ENCODE assay signal across 8 cellular contexts in the genomic region with DNA sequence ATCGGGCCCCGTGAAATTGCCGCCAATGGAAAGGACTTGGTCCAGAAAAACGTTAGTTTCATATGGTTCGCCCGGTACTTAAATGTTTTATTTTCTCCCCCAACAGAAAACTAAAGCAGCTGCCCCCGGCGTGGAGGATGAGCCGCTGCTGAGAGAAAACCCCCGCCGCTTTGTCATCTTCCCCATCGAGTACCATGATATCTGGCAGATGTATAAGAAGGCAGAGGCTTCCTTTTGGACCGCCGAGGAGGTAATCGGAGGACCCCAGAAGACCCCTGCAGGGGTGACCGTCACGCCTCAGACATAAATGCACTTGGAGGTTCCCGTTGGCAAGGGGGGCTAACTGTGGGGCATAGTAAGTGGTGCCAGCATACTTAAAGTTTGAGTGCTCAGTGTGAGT. TPM values are rescaled to one million over a fixed set of nuclear protein-coding genes. Genes with fewer than 3 reads are reported as not detected.
DNase-seq lines count a peak whose midpoint lies in the region; ATAC-seq and TF ChIP-seq lines count a peak whose summit lies in the region.

No MANE protein-coding gene starts in this region.

- peak overlapping the region; percentile 82 for H3K4me3 ChIP-seq in WI38 (ENCODE audit: low read depth, low read length)

- H3K9me3 Mint-ChIP-seq in activated CD8-positive, alpha-beta memory T cell treated with anti-CD3 and anti-CD28 coated beads, Interleukin-2, amount 10 ng/mL, durations not matched to agents 7 days and 5 days (ENCODE audit: low read depth): no peaks in the 10 kb centered on the region
- no peaks in the 10 kb centered on the region for H3K9me3 Mint-ChIP-seq in stimulated activated naive CD8-positive, alpha-beta T cell treated with anti-CD3 and anti-CD28 coated beads, Interleukin-15, amount 100 ng/mL, for 72 hours

- DNase-seq in activated CD8-positive, alpha-beta memory T cell treated with anti-CD3 and anti-CD28 coated beads, Interleukin-2, amount 10 ng/mL, durations not matched to agents 7 days and 5 days: no peak
- no peak for DNase-seq in activated CD8-positive, alpha-beta memory T cell treated with anti-CD3 and anti-CD28 coated beads for 24 hours
- DNase-seq in foreskin keratinocyte (no peak), AML-193 (lab: John Stamatoyannopoulos, UW) (no peak)
- DNase-seq in stimulated activated naive CD8-positive, alpha-beta T cell treated with anti-CD3 and anti-CD28 coated beads, Interleukin-15, amount 100 ng/mL, for 72 hours: no peak

- peaks cover 67% of the 10 kb centered on the region for H3K36me3 Mint-ChIP-seq in activated CD8-positive, alpha-beta memory T cell treated with anti-CD3 and anti-CD28 coated beads, Interleukin-2, amount 10 ng/mL, durations not matched to agents 7 days and 5 days

- TF ChIP-seq CTCF in WI38 (IDR thresholded peaks at IDR 0.05; ENCODE audit: low read depth, low read length): no peak
- no peak for TF ChIP-seq CTCF in foreskin keratinocyte (conservative IDR thresholded peaks at IDR 0.05)

- H3K27me3 Mint-ChIP-seq in activated CD8-positive, alpha-beta memory T cell treated with anti-CD3 and anti-CD28 coated beads, Interleukin-2, amount 10 ng/mL, durations not matched to agents 7 days and 5 days: no peaks in the 10 kb centered on the region
- no peaks in the 10 kb centered on the region for H3K27me3 Mint-ChIP-seq in stimulated activated naive CD8-positive, alpha-beta T cell treated with anti-CD3 and anti-CD28 coated beads, Interleukin-15, amount 100 ng/mL, for 72 hours

- H3K27ac ChIP-seq in foreskin keratinocyte: peak overlapping the region; percentile 91

- peak overlapping the region; percentile 97 for H3K27ac Mint-ChIP-seq in activated CD8-positive, alpha-beta memory T cell treated with anti-CD3 and anti-CD28 coated beads, Interleukin-2, amount 10 ng/mL, durations not matched to agents 7 days and 5 days
- peak overlapping the region; percentile 92 to 96 for H3K27ac Mint-ChIP-seq in stimulated activated naive CD8-positive, alpha-beta T cell treated with anti-CD3 and anti-CD28 coated beads, Interleukin-15, amount 100 ng/mL, for 72 hours

- H3K4me1 ChIP-seq in foreskin keratinocyte: peaks cover 8% of the 10 kb centered on the region

- peaks cover 54% of the 10 kb centered on the region for H3K4me1 Mint-ChIP-seq in activated CD8-positive, alpha-beta memory T cell treated with anti-CD3 and anti-CD28 coated beads, Interleukin-2, amount 10 ng/mL, durations not matched to agents 7 days and 5 days
- peaks cover 72% of the 10 kb centered on the region for H3K4me1 Mint-ChIP-seq in stimulated activated naive CD8-positive, alpha-beta T cell treated with anti-CD3 and anti-CD28 coated beads, Interleukin-15, amount 100 ng/mL, for 72 hours

- H3K4me3 Mint-ChIP-seq in activated CD8-positive, alpha-beta memory T cell treated with anti-CD3 and anti-CD28 coated beads, Interleukin-2, amount 10 ng/mL, durations not matched to agents 7 days and 5 days: peak overlapping the region; percentile 97
- peak overlapping the region; percentile 93 to 96 for H3K4me3 Mint-ChIP-seq in stimulated activated naive CD8-positive, alpha-beta T cell treated with anti-CD3 and anti-CD28 coated beads, Interleukin-15, amount 100 ng/mL, for 72 hours

- CTCF ChIA-PET in activated CD8-positive, alpha-beta memory T cell treated with anti-CD3 and anti-CD28 coated beads, Interleukin-2, amount 10 ng/mL, durations not matched to agents 7 days and 5 days (lab: Charles Lee): interaction anchor here (0.7 to 7.9 kb wide), 9 partner anchors 34 to 324 kb away, joined by 3 to 86 read pairs (median 21); a partner anchor contains a TSS

- H3K27me3 ChIP-seq in foreskin keratinocyte: no peaks in the 10 kb centered on the region

- ATAC-seq in activated CD8-positive, alpha-beta memory T cell treated with anti-CD3 and anti-CD28 coated beads, Interleukin-2, amount 10 ng/mL, durations not matched to agents 7 days and 5 days: no peak
- ATAC-seq in foreskin keratinocyte (no peak), GM18858 (IDR thresholded peaks at IDR 0.05; ENCODE audit: unreplicated experiment) (no peak), GM18520 (IDR thresholded peaks at IDR 0.05; ENCODE audit: unreplicated experiment) (no peak)
- no peak for ATAC-seq in stimulated activated naive CD8-positive, alpha-beta T cell treated with anti-CD3 and anti-CD28 coated beads, Interleukin-15, amount 100 ng/mL, for 72 hours

RNA-seq across cellular contexts. Expression of a gene that starts 0.7 kb away (rescaled TPM):
- total RNA-seq in activated CD8-positive, alpha-beta memory T cell treated with anti-CD3 and anti-CD28 coated beads, Interleukin-2, amount 10 ng/mL, durations not matched to agents 7 days and 5 days: 100 to 1,000 TPM; 506 to 648 TPM
- 101 and 116 TPM in 2 replicates for total RNA-seq in foreskin keratinocyte
- polyA plus RNA-seq in foreskin keratinocyte: 97.0 and 119 TPM in 2 replicates

RNA-seq across cellular contexts. Expression of a gene that starts 43.1 kb away (rescaled TPM):
- total RNA-seq in activated CD8-positive, alpha-beta memory T cell treated with anti-CD3 and anti-CD28 coated beads, Interleukin-2, amount 10 ng/mL, durations not matched to agents 7 days and 5 days: under 1 TPM in 1 of 2 experiments, not detected in 1; 0.75 TPM
- total RNA-seq in foreskin keratinocyte: 0.11 and 0.20 TPM in 2 replicates
- 0.14 and 0.20 TPM in 2 replicates for polyA plus RNA-seq in foreskin keratinocyte
